30 cellular contexts compared by ENCODE assay signal in the genomic region with DNA sequence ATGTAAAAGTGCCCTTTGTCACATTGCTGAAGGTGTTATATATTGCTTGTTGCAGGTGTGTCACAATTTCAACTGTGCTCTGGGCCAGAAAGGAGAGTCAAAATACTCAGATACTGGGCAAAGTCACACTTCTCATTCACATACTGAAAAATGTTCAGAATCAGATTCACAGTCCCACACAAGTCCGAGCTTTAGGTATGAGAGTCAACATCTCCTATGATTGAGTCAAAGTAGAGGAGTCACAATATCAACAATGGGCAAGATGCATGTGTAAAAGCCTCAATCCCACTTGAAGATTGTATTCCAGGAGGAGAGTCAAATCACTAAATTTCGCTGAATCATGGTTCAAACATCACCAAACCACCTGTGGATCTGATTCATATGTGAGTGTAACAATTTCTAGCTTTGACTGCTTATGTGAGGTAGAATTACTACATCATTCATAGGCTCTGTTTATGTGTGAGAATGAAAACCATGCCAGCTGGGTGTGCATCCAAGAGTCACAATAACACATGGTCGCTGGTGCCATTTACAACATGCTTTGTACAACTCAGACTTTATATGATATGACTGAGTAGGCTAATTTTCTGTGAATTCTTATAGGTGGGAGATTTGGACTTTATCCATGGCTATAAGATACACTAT.
"Had no signal": no experiment of that assay in that cellular context is flagged by ENCODE, and none has a peak within 500 bp of the region (broad histone marks: within the 10 kb centered on the region; RNA-seq: fewer than 3 reads in every experiment).

No MANE protein-coding gene starts in this region.

- H3K4me1 Mint-ChIP-seq: activated B cell treated with CpG ODN at 0.5 μM for 24 hours; activated naive CD4-positive, alpha-beta T cell treated with anti-CD3 and anti-CD28 coated beads, Interleukin-2, amount 50 U/mL, for 24 hours; activated naive CD8-positive, alpha-beta T cell treated with anti-CD3 and anti-CD28 coated beads for 36 hours; activated naive CD8-positive, alpha-beta T cell treated with anti-CD3 and anti-CD28 coated beads, Interleukin-2, amount 50 U/mL, for 24 hours had no signal

- DNase-seq: activated B cell treated with CpG ODN at 0.5 μM for 24 hours; activated CD4-positive, alpha-beta T cell treated with anti-CD3 and anti-CD28 coated beads for 48 hours; activated CD4-positive, alpha-beta T cell treated with anti-CD3 and anti-CD28 coated beads, Interleukin-2, amount 50 U/mL, for 1 hour; activated CD4-positive, alpha-beta T cell treated with anti-CD3 and anti-CD28 coated beads, Interleukin-2, amount 50 U/mL, for 48 hours; activated CD8-positive, alpha-beta memory T cell treated with anti-CD3 and anti-CD28 coated beads for 24 hours; activated CD8-positive, alpha-beta T cell treated with anti-CD3 and anti-CD28 coated beads for 36 hours; activated effector memory CD4-positive, alpha-beta T cell treated with anti-CD3 and anti-CD28 coated beads, Interleukin-2, amount 50 U/mL, for 16 hours; activated naive CD4-positive, alpha-beta T cell treated with anti-CD3 and anti-CD28 coated beads for 36 hours; activated naive CD8-positive, alpha-beta T cell treated with anti-CD3 and anti-CD28 coated beads for 36 hours; activated naive CD8-positive, alpha-beta T cell treated with anti-CD3 and anti-CD28 coated beads, Interleukin-2, amount 50 U/mL, for 24 hours; activated T-cell treated with anti-CD3 and anti-CD28 coated beads, Interleukin-2, amount 50 U/mL, for 4 hours; adrenal gland; amygdala; aorta; body of pancreas; central memory CD4-positive, alpha-beta T cell; cerebellar nuclear complex; colonic mucosa; effector CD8-positive, alpha-beta T cell; erythroblast; foreskin melanocyte; T-helper 2 cell had no signal

- ATAC-seq: activated CD4-positive, CD25-positive, alpha-beta regulatory T cell treated with anti-CD3 and anti-CD28 coated beads, Interleukin-2, amount 50 U/mL, for 24 hours; activated CD8-positive, alpha-beta T cell treated with anti-CD3 and anti-CD28 coated beads for 36 hours; activated naive CD8-positive, alpha-beta T cell treated with anti-CD3 and anti-CD28 coated beads, Interleukin-2, amount 50 U/mL, for 24 hours; activated T-cell treated with anti-CD3 and anti-CD28 coated beads, Interleukin-2, amount 50 U/mL, for 4 hours; body of pancreas; gastroesophageal sphincter had no signal

- H3K4me1 ChIP-seq: adrenal gland, body of pancreas, colonic mucosa, esophagus muscularis mucosa, gastroesophageal sphincter had no signal

- H3K27ac Mint-ChIP-seq: activated B cell treated with CpG ODN at 0.5 μM for 24 hours; activated CD8-positive, alpha-beta T cell treated with anti-CD3 and anti-CD28 coated beads for 36 hours; activated naive CD4-positive, alpha-beta T cell treated with anti-CD3 and anti-CD28 coated beads for 36 hours; activated naive CD4-positive, alpha-beta T cell treated with anti-CD3 and anti-CD28 coated beads, Interleukin-2, amount 50 U/mL, for 24 hours; activated naive CD8-positive, alpha-beta T cell treated with anti-CD3 and anti-CD28 coated beads for 36 hours; activated naive CD8-positive, alpha-beta T cell treated with anti-CD3 and anti-CD28 coated beads, Interleukin-2, amount 50 U/mL, for 24 hours; activated T-helper 2 cell treated with anti-CD3 and anti-CD28 coated beads, Interferon-gamma antibody, Interleukin-2, Interleukin-4, amounts not matched to agents 10 μg/mL and 5 μg/mL and 100 μg/mL, durations not matched to agents 14 hours and 24 hours and 36 hours had no signal

- FAIRE-seq: endometrium, endothelial cell of umbilical vein had no signal

- H3K27me3 ChIP-seq: adrenal gland, body of pancreas, cardiac muscle cell, colonic mucosa, esophagus muscularis mucosa, gastroesophageal sphincter had no signal

- H3K9me3 Mint-ChIP-seq: activated B cell treated with CpG ODN at 0.5 μM for 24 hours; activated CD8-positive, alpha-beta T cell treated with anti-CD3 and anti-CD28 coated beads for 36 hours; activated naive CD4-positive, alpha-beta T cell treated with anti-CD3 and anti-CD28 coated beads for 36 hours; activated naive CD4-positive, alpha-beta T cell treated with anti-CD3 and anti-CD28 coated beads, Interleukin-2, amount 50 U/mL, for 24 hours; activated naive CD8-positive, alpha-beta T cell treated with anti-CD3 and anti-CD28 coated beads for 36 hours; activated naive CD8-positive, alpha-beta T cell treated with anti-CD3 and anti-CD28 coated beads, Interleukin-2, amount 50 U/mL, for 24 hours; activated T-cell treated with anti-CD3 and anti-CD28 coated beads, Interleukin-2, amount 50 U/mL, for 4 hours; activated T-helper 2 cell treated with anti-CD3 and anti-CD28 coated beads, Interferon-gamma antibody, Interleukin-2, Interleukin-4, amounts not matched to agents 10 μg/mL and 5 μg/mL and 100 μg/mL, durations not matched to agents 14 hours and 24 hours and 36 hours had no signal

- H3K36me3 Mint-ChIP-seq: activated naive CD4-positive, alpha-beta T cell treated with anti-CD3 and anti-CD28 coated beads, Interleukin-2, amount 50 U/mL, for 24 hours; activated naive CD8-positive, alpha-beta T cell treated with anti-CD3 and anti-CD28 coated beads for 36 hours had no signal

- H3K4me3 ChIP-seq: adrenal gland, body of pancreas, cardiac muscle cell, colonic mucosa, esophagus muscularis mucosa, gastroesophageal sphincter had no signal

- H3K27me3 Mint-ChIP-seq: activated B cell treated with CpG ODN at 0.5 μM for 24 hours; activated naive CD4-positive, alpha-beta T cell treated with anti-CD3 and anti-CD28 coated beads, Interleukin-2, amount 50 U/mL, for 24 hours; activated naive CD8-positive, alpha-beta T cell treated with anti-CD3 and anti-CD28 coated beads for 36 hours; activated naive CD8-positive, alpha-beta T cell treated with anti-CD3 and anti-CD28 coated beads, Interleukin-2, amount 50 U/mL, for 24 hours had no signal

- H3K9me3 ChIP-seq: adrenal gland, body of pancreas, colonic mucosa, esophagus muscularis mucosa, gastroesophageal sphincter had no signal

- H3K27ac ChIP-seq: adrenal gland, body of pancreas, cardiac muscle cell, colonic mucosa, esophagus muscularis mucosa, gastroesophageal sphincter had no signal

- H3K4me3 Mint-ChIP-seq: activated B cell treated with CpG ODN at 0.5 μM for 24 hours; activated CD8-positive, alpha-beta T cell treated with anti-CD3 and anti-CD28 coated beads for 36 hours; activated naive CD4-positive, alpha-beta T cell treated with anti-CD3 and anti-CD28 coated beads for 36 hours; activated naive CD4-positive, alpha-beta T cell treated with anti-CD3 and anti-CD28 coated beads, Interleukin-2, amount 50 U/mL, for 24 hours; activated naive CD8-positive, alpha-beta T cell treated with anti-CD3 and anti-CD28 coated beads for 36 hours; activated naive CD8-positive, alpha-beta T cell treated with anti-CD3 and anti-CD28 coated beads, Interleukin-2, amount 50 U/mL, for 24 hours; activated T-cell treated with anti-CD3 and anti-CD28 coated beads, Interleukin-2, amount 50 U/mL, for 4 hours had no signal
